In the genomic region with DNA sequence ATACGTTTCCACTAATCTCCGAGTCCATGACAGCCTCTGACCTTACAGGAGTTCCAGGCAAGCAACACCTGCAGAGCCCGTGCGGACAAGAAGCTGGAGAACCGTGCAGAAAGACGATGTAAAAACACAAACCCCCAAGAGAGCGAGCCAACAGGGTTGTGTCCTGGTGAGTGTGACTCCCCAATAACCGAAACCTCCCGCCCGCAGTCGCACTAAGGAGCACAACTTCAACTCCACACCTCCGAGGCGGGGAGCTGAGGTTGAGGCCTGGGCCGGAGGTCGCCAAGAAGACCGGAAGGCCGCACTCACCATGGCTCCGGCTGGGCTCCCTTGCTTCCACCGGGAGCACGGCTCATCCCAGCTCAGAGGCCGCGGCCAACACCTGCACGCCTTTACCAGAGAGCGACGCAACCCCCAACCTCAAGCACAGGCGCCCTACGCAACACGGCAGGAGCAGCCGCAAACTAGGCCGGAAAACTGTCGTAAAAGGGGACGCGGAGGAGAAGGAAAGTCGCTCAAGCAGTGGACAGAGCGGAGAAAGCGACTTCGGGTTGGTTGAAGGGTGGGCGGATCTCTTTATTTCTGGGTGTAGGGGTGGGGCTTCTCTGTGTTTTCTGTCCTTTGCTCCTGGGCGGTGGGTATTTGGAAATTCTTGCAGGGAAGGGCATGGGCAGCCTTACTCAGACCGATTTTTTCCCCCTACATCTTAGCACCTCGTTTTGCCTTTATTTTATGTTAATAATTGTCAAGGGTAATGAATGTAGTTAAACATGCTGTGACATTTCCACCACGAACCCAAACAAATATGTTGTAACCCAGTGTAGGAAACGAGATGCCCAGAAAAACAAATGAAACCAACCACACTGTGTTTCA, we compare ENCODE assay signal across 1 cellular context.
TF ChIP-seq lines count a peak whose summit lies in the region.

A gene (minus strand): TSS at position 446 of the 873 bp plus-strand sequence. CDS start 134 bp downstream, at position 312.

TF ChIP-seq in H1, 55 proteins besides CTCF, POLR2A, EP300 and RAD21 (continued from another document):
- no peak for TF ChIP-seq TEAD4 (IDR thresholded peaks at IDR 0.05; ENCODE audit: low read depth, low read length)
- no peak for TF ChIP-seq NANOG (IDR thresholded peaks at IDR 0.05; ENCODE audit: insufficient read depth, low read depth, low read length, poor library complexity, severe bottlenecking)
- TF ChIP-seq, protein P1, sequence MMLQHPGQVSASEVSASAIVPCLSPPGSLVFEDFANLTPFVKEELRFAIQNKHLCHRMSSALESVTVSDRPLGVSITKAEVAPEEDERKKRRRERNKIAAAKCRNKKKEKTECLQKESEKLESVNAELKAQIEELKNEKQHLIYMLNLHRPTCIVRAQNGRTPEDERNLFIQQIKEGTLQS (IDR thresholded peaks at IDR 0.05; ENCODE audit: insufficient read depth, low read depth, low read length), result peak; percentile 93
- TF ChIP-seq TBP (IDR thresholded peaks at IDR 0.05; ENCODE audit: low read depth, low read length), result peak; percentile 94
- TF ChIP-seq, protein P2, sequence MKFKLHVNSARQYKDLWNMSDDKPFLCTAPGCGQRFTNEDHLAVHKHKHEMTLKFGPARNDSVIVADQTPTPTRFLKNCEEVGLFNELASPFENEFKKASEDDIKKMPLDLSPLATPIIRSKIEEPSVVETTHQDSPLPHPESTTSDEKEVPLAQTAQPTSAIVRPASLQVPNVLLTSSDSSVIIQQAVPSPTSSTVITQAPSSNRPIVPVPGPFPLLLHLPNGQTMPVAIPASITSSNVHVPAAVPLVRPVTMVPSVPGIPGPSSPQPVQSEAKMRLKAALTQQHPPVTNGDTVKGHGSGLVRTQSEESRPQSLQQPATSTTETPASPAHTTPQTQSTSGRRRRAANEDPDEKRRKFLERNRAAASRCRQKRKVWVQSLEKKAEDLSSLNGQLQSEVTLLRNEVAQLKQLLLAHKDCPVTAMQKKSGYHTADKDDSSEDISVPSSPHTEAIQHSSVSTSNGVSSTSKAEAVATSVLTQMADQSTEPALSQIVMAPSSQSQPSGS (IDR thresholded peaks at IDR 0.05; ENCODE audit: low read length), result peak; percentile 61; the same call in 1 of the 2 replicates
- TF ChIP-seq SUZ12 (IDR thresholded peaks at IDR 0.05; ENCODE audit: low read length), result no peak
- TF ChIP-seq, protein P3, sequence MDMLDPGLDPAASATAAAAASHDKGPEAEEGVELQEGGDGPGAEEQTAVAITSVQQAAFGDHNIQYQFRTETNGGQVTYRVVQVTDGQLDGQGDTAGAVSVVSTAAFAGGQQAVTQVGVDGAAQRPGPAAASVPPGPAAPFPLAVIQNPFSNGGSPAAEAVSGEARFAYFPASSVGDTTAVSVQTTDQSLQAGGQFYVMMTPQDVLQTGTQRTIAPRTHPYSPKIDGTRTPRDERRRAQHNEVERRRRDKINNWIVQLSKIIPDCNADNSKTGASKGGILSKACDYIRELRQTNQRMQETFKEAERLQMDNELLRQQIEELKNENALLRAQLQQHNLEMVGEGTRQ (IDR thresholded peaks at IDR 0.05; ENCODE audit: low read length), result no peak
- peak in 1 of 2 experiments; percentile 74; a peak in 2 of 4 replicates for TF ChIP-seq SIN3A (conservative IDR thresholded peaks at IDR 0.05 in 1 of 2, IDR thresholded peaks at IDR 0.05 in 1 of 2; ENCODE audit: low read depth in 1 of 2, low read length in 2 of 2)
- no peak for TF ChIP-seq SRF (IDR thresholded peaks at IDR 0.05; ENCODE audit: low read depth, low read length)
- TF ChIP-seq POLR2AphosphoS5 (IDR thresholded peaks at IDR 0.05; ENCODE audit: low read depth, low read length), result peak; percentile 93
- no peak for TF ChIP-seq HDAC6 (IDR thresholded peaks at IDR 0.05; ENCODE audit: low read depth, low read length)
- peak; percentile 81 for TF ChIP-seq CREB1 (IDR thresholded peaks at IDR 0.05)
- TF ChIP-seq, protein P4, sequence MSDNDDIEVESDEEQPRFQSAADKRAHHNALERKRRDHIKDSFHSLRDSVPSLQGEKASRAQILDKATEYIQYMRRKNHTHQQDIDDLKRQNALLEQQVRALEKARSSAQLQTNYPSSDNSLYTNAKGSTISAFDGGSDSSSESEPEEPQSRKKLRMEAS (IDR thresholded peaks at IDR 0.05), result peak; percentile 75
- TF ChIP-seq TCF12 (IDR thresholded peaks at IDR 0.05; ENCODE audit: low read depth, low read length), result peak; percentile 69; the same call in 1 of the 2 replicates
- 0 out of 2 replicates have a peak, but pooled peaks have one; percentile 31 for TF ChIP-seq GTF2F1 (IDR thresholded peaks at IDR 0.05; ENCODE audit: borderline replicate concordance, low read depth, low read length)
- no peak for TF ChIP-seq JUN (IDR thresholded peaks at IDR 0.05; ENCODE audit: low read depth, low read length)
- no peak for TF ChIP-seq CBX8 (IDR thresholded peaks at IDR 0.05; ENCODE audit: borderline replicate concordance, low read depth, low read length)
- TF ChIP-seq TAF7 (optimal IDR thresholded peaks at IDR 0.05; ENCODE audit: borderline replicate concordance, low read depth, low read length), result peak; percentile 93
- TF ChIP-seq, protein P5, sequence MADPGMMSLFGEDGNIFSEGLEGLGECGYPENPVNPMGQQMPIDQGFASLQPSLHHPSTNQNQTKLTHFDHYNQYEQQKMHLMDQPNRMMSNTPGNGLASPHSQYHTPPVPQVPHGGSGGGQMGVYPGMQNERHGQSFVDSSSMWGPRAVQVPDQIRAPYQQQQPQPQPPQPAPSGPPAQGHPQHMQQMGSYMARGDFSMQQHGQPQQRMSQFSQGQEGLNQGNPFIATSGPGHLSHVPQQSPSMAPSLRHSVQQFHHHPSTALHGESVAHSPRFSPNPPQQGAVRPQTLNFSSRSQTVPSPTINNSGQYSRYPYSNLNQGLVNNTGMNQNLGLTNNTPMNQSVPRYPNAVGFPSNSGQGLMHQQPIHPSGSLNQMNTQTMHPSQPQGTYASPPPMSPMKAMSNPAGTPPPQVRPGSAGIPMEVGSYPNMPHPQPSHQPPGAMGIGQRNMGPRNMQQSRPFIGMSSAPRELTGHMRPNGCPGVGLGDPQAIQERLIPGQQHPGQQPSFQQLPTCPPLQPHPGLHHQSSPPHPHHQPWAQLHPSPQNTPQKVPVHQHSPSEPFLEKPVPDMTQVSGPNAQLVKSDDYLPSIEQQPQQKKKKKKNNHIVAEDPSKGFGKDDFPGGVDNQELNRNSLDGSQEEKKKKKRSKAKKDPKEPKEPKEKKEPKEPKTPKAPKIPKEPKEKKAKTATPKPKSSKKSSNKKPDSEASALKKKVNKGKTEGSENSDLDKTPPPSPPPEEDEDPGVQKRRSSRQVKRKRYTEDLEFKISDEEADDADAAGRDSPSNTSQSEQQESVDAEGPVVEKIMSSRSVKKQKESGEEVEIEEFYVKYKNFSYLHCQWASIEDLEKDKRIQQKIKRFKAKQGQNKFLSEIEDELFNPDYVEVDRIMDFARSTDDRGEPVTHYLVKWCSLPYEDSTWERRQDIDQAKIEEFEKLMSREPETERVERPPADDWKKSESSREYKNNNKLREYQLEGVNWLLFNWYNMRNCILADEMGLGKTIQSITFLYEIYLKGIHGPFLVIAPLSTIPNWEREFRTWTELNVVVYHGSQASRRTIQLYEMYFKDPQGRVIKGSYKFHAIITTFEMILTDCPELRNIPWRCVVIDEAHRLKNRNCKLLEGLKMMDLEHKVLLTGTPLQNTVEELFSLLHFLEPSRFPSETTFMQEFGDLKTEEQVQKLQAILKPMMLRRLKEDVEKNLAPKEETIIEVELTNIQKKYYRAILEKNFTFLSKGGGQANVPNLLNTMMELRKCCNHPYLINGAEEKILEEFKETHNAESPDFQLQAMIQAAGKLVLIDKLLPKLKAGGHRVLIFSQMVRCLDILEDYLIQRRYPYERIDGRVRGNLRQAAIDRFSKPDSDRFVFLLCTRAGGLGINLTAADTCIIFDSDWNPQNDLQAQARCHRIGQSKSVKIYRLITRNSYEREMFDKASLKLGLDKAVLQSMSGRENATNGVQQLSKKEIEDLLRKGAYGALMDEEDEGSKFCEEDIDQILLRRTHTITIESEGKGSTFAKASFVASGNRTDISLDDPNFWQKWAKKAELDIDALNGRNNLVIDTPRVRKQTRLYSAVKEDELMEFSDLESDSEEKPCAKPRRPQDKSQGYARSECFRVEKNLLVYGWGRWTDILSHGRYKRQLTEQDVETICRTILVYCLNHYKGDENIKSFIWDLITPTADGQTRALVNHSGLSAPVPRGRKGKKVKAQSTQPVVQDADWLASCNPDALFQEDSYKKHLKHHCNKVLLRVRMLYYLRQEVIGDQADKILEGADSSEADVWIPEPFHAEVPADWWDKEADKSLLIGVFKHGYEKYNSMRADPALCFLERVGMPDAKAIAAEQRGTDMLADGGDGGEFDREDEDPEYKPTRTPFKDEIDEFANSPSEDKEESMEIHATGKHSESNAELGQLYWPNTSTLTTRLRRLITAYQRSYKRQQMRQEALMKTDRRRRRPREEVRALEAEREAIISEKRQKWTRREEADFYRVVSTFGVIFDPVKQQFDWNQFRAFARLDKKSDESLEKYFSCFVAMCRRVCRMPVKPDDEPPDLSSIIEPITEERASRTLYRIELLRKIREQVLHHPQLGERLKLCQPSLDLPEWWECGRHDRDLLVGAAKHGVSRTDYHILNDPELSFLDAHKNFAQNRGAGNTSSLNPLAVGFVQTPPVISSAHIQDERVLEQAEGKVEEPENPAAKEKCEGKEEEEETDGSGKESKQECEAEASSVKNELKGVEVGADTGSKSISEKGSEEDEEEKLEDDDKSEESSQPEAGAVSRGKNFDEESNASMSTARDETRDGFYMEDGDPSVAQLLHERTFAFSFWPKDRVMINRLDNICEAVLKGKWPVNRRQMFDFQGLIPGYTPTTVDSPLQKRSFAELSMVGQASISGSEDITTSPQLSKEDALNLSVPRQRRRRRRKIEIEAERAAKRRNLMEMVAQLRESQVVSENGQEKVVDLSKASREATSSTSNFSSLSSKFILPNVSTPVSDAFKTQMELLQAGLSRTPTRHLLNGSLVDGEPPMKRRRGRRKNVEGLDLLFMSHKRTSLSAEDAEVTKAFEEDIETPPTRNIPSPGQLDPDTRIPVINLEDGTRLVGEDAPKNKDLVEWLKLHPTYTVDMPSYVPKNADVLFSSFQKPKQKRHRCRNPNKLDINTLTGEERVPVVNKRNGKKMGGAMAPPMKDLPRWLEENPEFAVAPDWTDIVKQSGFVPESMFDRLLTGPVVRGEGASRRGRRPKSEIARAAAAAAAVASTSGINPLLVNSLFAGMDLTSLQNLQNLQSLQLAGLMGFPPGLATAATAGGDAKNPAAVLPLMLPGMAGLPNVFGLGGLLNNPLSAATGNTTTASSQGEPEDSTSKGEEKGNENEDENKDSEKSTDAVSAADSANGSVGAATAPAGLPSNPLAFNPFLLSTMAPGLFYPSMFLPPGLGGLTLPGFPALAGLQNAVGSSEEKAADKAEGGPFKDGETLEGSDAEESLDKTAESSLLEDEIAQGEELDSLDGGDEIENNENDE (IDR thresholded peaks at IDR 0.05; ENCODE audit: insufficient replicate concordance, low read length), result no peak
- TF ChIP-seq MAFK (IDR thresholded peaks at IDR 0.05; ENCODE audit: low read depth, low read length), result no peak
